ENCODE assay signal across 20 cellular contexts in the genomic region with DNA sequence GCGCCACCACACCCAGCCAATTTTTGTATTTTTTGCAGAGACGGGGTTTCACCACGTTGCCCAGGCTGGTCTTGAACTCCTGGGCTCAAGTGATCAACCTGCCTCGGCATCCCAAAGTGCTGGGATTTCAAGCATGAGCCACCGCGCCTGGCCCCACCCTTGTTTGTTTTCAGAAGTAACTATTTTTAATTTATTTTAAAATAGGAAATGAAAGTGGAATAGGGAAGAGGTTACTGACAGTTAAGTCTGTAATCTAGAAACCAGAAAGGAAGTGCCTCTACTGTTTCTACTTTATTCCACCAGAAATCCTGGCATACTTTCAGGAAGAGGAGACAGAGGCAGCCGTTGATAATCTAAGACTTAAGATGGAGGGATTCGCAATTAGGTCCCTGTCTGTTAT.
DNase-seq lines count a peak whose midpoint lies in the region; ATAC-seq and TF ChIP-seq lines count a peak whose summit lies in the region.
"Had no signal": no experiment of that assay in that cellular context is flagged by ENCODE, and none has a peak within 500 bp of the region (broad histone marks: within the 10 kb centered on the region; RNA-seq: fewer than 3 reads in every experiment).

No MANE protein-coding gene starts in this region.

- ATAC-seq in GM21717 (IDR thresholded peaks at IDR 0.05; ENCODE audit: unreplicated experiment) (no peak), GM18517 (IDR thresholded peaks at IDR 0.05; ENCODE audit: unreplicated experiment) (no peak)
- ATAC-seq: activated CD8-positive, alpha-beta T cell treated with anti-CD3 and anti-CD28 coated beads for 36 hours; HCT116 had no signal

- H3K27me3 Mint-ChIP-seq in CD14-positive monocyte (ENCODE audit: low read depth in 3 of 3): no peaks in the 10 kb centered on the region
- H3K27me3 Mint-ChIP-seq: activated CD8-positive, alpha-beta T cell treated with anti-CD3 and anti-CD28 coated beads for 36 hours; activated naive CD4-positive, alpha-beta T cell treated with anti-CD3 and anti-CD28 coated beads, Interleukin-2, amount 50 U/mL, for 24 hours had no signal

- H3K4me3 Mint-ChIP-seq in CD14-positive monocyte: peak overlapping the region in 1 of 2 donors; percentile 73
- H3K4me3 Mint-ChIP-seq: activated CD8-positive, alpha-beta T cell treated with anti-CD3 and anti-CD28 coated beads for 36 hours; activated naive CD4-positive, alpha-beta T cell treated with anti-CD3 and anti-CD28 coated beads, Interleukin-2, amount 50 U/mL, for 24 hours had no signal

- H3K4me1 Mint-ChIP-seq in CD14-positive monocyte: peaks cover 43% of the 10 kb centered on the region

- peak overlapping the region in 58 of 59 donors; percentile 9 to 96 (median 85) for H3K27ac ChIP-seq in dorsolateral prefrontal cortex
- H3K27ac ChIP-seq: RWPE1, tibial artery had no signal

- peak overlapping the region; percentile 51 to 94 (median 83) for H3K27ac Mint-ChIP-seq in CD14-positive monocyte
- H3K27ac Mint-ChIP-seq: activated CD8-positive, alpha-beta T cell treated with anti-CD3 and anti-CD28 coated beads for 36 hours; activated naive CD4-positive, alpha-beta T cell treated with anti-CD3 and anti-CD28 coated beads, Interleukin-2, amount 50 U/mL, for 24 hours had no signal

- DNase-seq in CD14-positive monocyte (ENCODE audit: low spot score): peak; percentile 69
- DNase-seq in NOMO-1 (lab: John Stamatoyannopoulos, UW; ENCODE audit: unreplicated experiment in 2 of 2): peak; percentile 82 to 98
- no peak for DNase-seq in dorsolateral prefrontal cortex
- DNase-seq in pons (ENCODE audit: low spot score): peak; percentile 72
- DNase-seq in SW 1271 (lab: John Stamatoyannopoulos, UW): no peak
- DNase-seq in dermis blood vessel endothelial cell: no peak
- DNase-seq: ACHN; activated CD4-positive, CD25-positive, alpha-beta regulatory T cell; activated CD8-positive, alpha-beta T cell treated with anti-CD3 and anti-CD28 coated beads for 36 hours; activated T-cell treated with anti-CD3 and anti-CD28 coated beads, Interleukin-2, amount 50 U/mL, for 48 hours; islet precursor cell; KBM-7; NCI-H2171 treated with DMSO at 0.1 percent for 48 hours; T-helper 2 cell had no signal

- peaks cover 2 to 7% of the 10 kb centered on the region in 2 donors for H3K36me3 Mint-ChIP-seq in CD14-positive monocyte

- intact Hi-C loops in CD14-positive monocyte (cut with micrococcal nuclease): loop anchor here in 1 of 2 donors (10.0 kb wide), 1 partner anchor 83 kb away; no protein-coding TSS in a partner anchor
- intact Hi-C loops in dorsolateral prefrontal cortex (cut with DNase I): no loop called here

- TF ChIP-seq CTCF in CD14-positive monocyte (IDR thresholded peaks at IDR 0.05) (no peak), dorsolateral prefrontal cortex (IDR thresholded peaks at IDR 0.05 in 54 of 56, conservative IDR thresholded peaks at IDR 0.05 in 2 of 56; ENCODE audit: low read depth in 1 of 56, partially characterized antibody in 56 of 56) (no peak)

- H3K4me3 ChIP-seq in dorsolateral prefrontal cortex: peak overlapping the region in 25 of 59 donors; percentile 18 to 65 (median 46)
- H3K4me3 ChIP-seq: tibial artery had no signal

- H3K9me3 Mint-ChIP-seq in CD14-positive monocyte: peaks cover 0 to 2% (median 0%) of the 10 kb centered on the region in 7 donors
- H3K9me3 Mint-ChIP-seq: activated CD8-positive, alpha-beta T cell treated with anti-CD3 and anti-CD28 coated beads for 36 hours had no signal

- no peaks in the 10 kb centered on the region for H3K27me3 ChIP-seq in dorsolateral prefrontal cortex
- H3K27me3 ChIP-seq: tibial artery had no signal

Comparison
In these comparisons a context has a peak if more than half of its experiments do, and no peak if none do; other contexts are left out.
1. DNase-seq: peak in CD14-positive monocyte (single experiment), NOMO-1 (2 of 2) and pons (single experiment); none in dorsolateral prefrontal cortex (0 of 10), SW 1271 (0 of 2) and dermis blood vessel endothelial cell (single experiment).